In genomic region chr17:57663326-57664070, GRCh38 we compare ENCODE assay signal across 8 cellular contexts.
A peak's percentile ranks its signal among the peaks of the same experiment; 100 is the strongest.
DNase-seq lines count a peak whose midpoint lies in the region; ATAC-seq and TF ChIP-seq lines count a peak whose summit lies in the region.

No MANE protein-coding gene starts in this region.

- H3K79me2 ChIP-seq in ACC112 (ENCODE audit: control insufficient read depth, insufficient read depth, low read length, unreplicated experiment) (no peaks in the 10 kb centered on the region), neural cell (replicated peaks; ENCODE audit: insufficient read depth, low read length) (peaks cover 2% of the 10 kb centered on the region)

- TF ChIP-seq CTCF in dorsolateral prefrontal cortex (IDR thresholded peaks at IDR 0.05 in 54 of 56, conservative IDR thresholded peaks at IDR 0.05 in 2 of 56; ENCODE audit: low read depth in 1 of 56, partially characterized antibody in 56 of 56) = no peak
- TF ChIP-seq CTCF in neural cell (IDR thresholded peaks at IDR 0.05; ENCODE audit: poor library complexity, severe bottlenecking) = no peak

- in situ Hi-C loops in HAP-1 (cut with MboI; ENCODE audit: low sequenced_read_pairs) = no loop called here

- H3K27ac ChIP-seq in ACC112 (ENCODE audit: low read depth, low read length) (peak overlapping the region; percentile 71), HUES64 (ENCODE audit: low read depth, low read length) (peak overlapping the region; percentile 36), dorsolateral prefrontal cortex (peak overlapping the region; percentile 40 to 99 (median 93)), neural cell (ENCODE audit: low read length) (peak overlapping the region; percentile 94)

- H3K4me2 ChIP-seq in neural cell (ENCODE audit: low read length) = peak overlapping the region; percentile 37

- TF ChIP-seq EP300 in neural cell (conservative IDR thresholded peaks at IDR 0.05; ENCODE audit: poor library complexity, severe bottlenecking) = no peak

- no peaks in the 10 kb centered on the region for H3K27me3 ChIP-seq in ACC112 (ENCODE audit: insufficient read depth, low read length)
- no peaks in the 10 kb centered on the region for H3K27me3 ChIP-seq in HUES64 (ENCODE audit: insufficient read depth, low read length)
- H3K27me3 ChIP-seq in dorsolateral prefrontal cortex = no peaks in the 10 kb centered on the region
- no peaks in the 10 kb centered on the region for H3K27me3 ChIP-seq in neural cell (ENCODE audit: insufficient read depth, low read depth, low read length)
- no peaks in the 10 kb centered on the region for H3K27me3 ChIP-seq in HAP-1 (ENCODE audit: low read depth)

- H3K4me1 ChIP-seq in ACC112 (ENCODE audit: control insufficient read depth, insufficient read depth, low read length, unreplicated experiment) (peaks cover 12% of the 10 kb centered on the region), HUES64 (ENCODE audit: insufficient read depth, low read length) (peaks cover 51% of the 10 kb centered on the region), HAP-1 (peaks cover 7% of the 10 kb centered on the region)

- 85% methylated on average over 14 of the region's 14 CpGs for WGBS in HUES64

- H4K20me1 ChIP-seq in neural cell (ENCODE audit: insufficient read depth) = no peaks in the 10 kb centered on the region

- H3K4me3 ChIP-seq in ACC112 (ENCODE audit: low read depth, low read length) (no peak overlapping the region), HUES64 (ENCODE audit: low read length) (no peak overlapping the region), dorsolateral prefrontal cortex (peak overlapping the region in 58 of 59 donors; percentile 12 to 69 (median 52)), neural cell (ENCODE audit: low read length) (peak overlapping the region; percentile 65), HAP-1 (no peak overlapping the region)

- H3K9me2 ChIP-seq in neural cell (ENCODE audit: insufficient read depth, low read length) = no peaks in the 10 kb centered on the region

- peaks cover 7% of the 10 kb centered on the region for H3F3A ChIP-seq in neural cell (ENCODE audit: insufficient read depth, low read length, poor library complexity, severe bottlenecking)

- DNase-seq in dorsolateral prefrontal cortex (peak in 3 of 10 donors; percentile 27 to 51 (median 49)), HAP-1 (ENCODE audit: low spot score in 2 of 2) (no peak), KG1 (lab: John Stamatoyannopoulos, UW) (no peak), cerebellum (ENCODE audit: low spot score) (no peak), sciatic nerve (ENCODE audit: low spot score) (no peak)

- H3K36me3 ChIP-seq in ACC112 (ENCODE audit: insufficient read depth, low read length) (no peaks in the 10 kb centered on the region), HUES64 (ENCODE audit: insufficient read depth, low read length) (no peaks in the 10 kb centered on the region), neural cell (ENCODE audit: insufficient read depth, low read length) (no peaks in the 10 kb centered on the region), HAP-1 (replicated peaks) (no peaks in the 10 kb centered on the region)

- H3K9ac ChIP-seq in HUES64 (ENCODE audit: low read depth, low read length) = peak overlapping the region; percentile 22; the same call in 1 of the 2 replicates
- H3K9ac ChIP-seq in neural cell (ENCODE audit: low read length) = peak overlapping the region; percentile 54

- H2AFZ ChIP-seq in ACC112 (ENCODE audit: low read length, unreplicated experiment) = no peak overlapping the region
- peak overlapping the region; percentile 48 for H2AFZ ChIP-seq in neural cell (ENCODE audit: low read depth, low read length)

- H3K9me3 ChIP-seq in HUES64 (ENCODE audit: insufficient read depth, low read depth, low read length) (no peaks in the 10 kb centered on the region), neural cell (ENCODE audit: low read length) (no peaks in the 10 kb centered on the region), HAP-1 (no peaks in the 10 kb centered on the region)

- ATAC-seq in sciatic nerve = no peak

- intact Hi-C loops in dorsolateral prefrontal cortex (cut with DNase I) = loop anchor here in 1 of 2 donors (5.0 to 10.0 kb wide), 2 partner anchors 406 to 529 kb away; partner anchors contain the start of gene MSI2
- intact Hi-C loops in sciatic nerve (cut with DNase I) = no loop called here

- TF ChIP-seq RAD21 in neural cell (conservative IDR thresholded peaks at IDR 0.05) = no peak

TF ChIP-seq in neural cell, 6 proteins besides CTCF, POLR2A, EP300 and RAD21:
- TF ChIP-seq SMC3 (conservative IDR thresholded peaks at IDR 0.05; ENCODE audit: poor library complexity) = no peak
- no peak for TF ChIP-seq REST (IDR thresholded peaks at IDR 0.05; ENCODE audit: borderline replicate concordance)
- TF ChIP-seq POLR2AphosphoS5 (IDR thresholded peaks at IDR 0.05) = no peak
- no peak for TF ChIP-seq EZH2 (IDR thresholded peaks at IDR 0.05; ENCODE audit: borderline replicate concordance, insufficient read depth, low read length, poor library complexity, severe bottlenecking)
- no peak for TF ChIP-seq TAF1 (IDR thresholded peaks at IDR 0.05; ENCODE audit: low read depth)
- no peak for TF ChIP-seq MXI1 (conservative IDR thresholded peaks at IDR 0.05; ENCODE audit: poor library complexity, severe bottlenecking)

Comparison
In these comparisons a context has a peak if more than half of its experiments do, and no peak if none do; other contexts are left out.
1. H3K27ac ChIP-seq: peak in every context shown above with its lines; median percentile 94 in neural cell; 93 in dorsolateral prefrontal cortex; 71 in ACC112; 36 in HUES64.
2. H3K4me3 ChIP-seq: peak in dorsolateral prefrontal cortex (58 of 59) and neural cell (single experiment); none in ACC112 (single experiment), HUES64 (single experiment) and HAP-1 (single experiment).